Comparison of ENCODE assay signal across 33 cellular contexts in the genomic region with DNA sequence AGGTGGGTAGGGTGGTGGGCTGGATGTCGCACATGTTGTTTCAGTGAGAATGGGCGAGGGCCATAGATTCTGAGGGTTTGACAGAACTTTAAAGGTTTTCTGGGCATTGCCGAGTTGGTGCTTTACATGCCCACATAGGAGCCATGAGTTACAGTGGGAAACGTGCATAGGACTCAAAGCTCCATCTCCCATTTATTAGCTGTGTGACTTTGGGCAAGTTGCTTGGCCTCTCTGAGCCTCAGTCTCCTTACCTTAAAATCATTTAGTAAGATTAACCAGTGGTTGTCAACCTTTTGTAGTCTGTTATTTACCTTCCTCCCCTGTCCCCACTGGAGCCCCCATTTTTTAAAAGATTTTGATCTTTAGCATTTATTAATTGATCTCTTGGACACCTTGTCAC.
"Had no signal": no experiment of that assay in that cellular context is flagged by ENCODE, and none has a peak within 500 bp of the region (broad histone marks: within the 10 kb centered on the region; RNA-seq: fewer than 3 reads in every experiment).

No MANE protein-coding gene starts in this region.

- H3K27ac ChIP-seq: adrenal gland, ascending aorta, body of pancreas, brain microvascular endothelial cell, breast epithelium, cardiac muscle cell had no signal

- H3K9me3 ChIP-seq: adrenal gland, ascending aorta, body of pancreas, breast epithelium had no signal

- H3K4me3 ChIP-seq: adrenal gland, ascending aorta, body of pancreas, breast epithelium, cardiac muscle cell had no signal

- DNase-seq: activated effector memory CD4-positive, alpha-beta T cell treated with Interleukin-2 at 50 U/mL for 16 hours; activated gamma-delta T cell; activated gamma-delta T cell treated with Interleukin-2 at 50 U/mL for 16 hours; activated naive CD4-positive, alpha-beta T cell; activated naive CD4-positive, alpha-beta T cell treated with anti-CD3 and anti-CD28 coated beads for 36 hours; activated naive CD4-positive, alpha-beta T cell treated with anti-CD3 and anti-CD28 coated beads, Interleukin-2, amount 10 ng/mL, durations not matched to agents 7 days and 5 days; activated naive CD4-positive, alpha-beta T cell treated with anti-CD3 and anti-CD28 coated beads, Interleukin-2, amount 50 U/mL, for 16 hours; activated naive CD4-positive, alpha-beta T cell treated with Interleukin-2 at 50 U/mL for 16 hours; activated naive CD8-positive, alpha-beta T cell treated with anti-CD3 and anti-CD28 coated beads for 36 hours; activated naive CD8-positive, alpha-beta T cell treated with anti-CD3 and anti-CD28 coated beads, Interleukin-2, amount 10 ng/mL, durations not matched to agents 7 days and 5 days; activated naive CD8-positive, alpha-beta T cell treated with anti-CD3 and anti-CD28 coated beads, Interleukin-2, amount 50 U/mL, for 24 hours; activated T-cell treated with anti-CD3 and anti-CD28 coated beads, Interleukin-2, amount 50 U/mL, for 1 hour; activated T-cell treated with anti-CD3 and anti-CD28 coated beads, Interleukin-2, amount 50 U/mL, for 24 hours; activated T-cell treated with anti-CD3 and anti-CD28 coated beads, Interleukin-2, amount 50 U/mL, for 4 hours; activated T-cell treated with anti-CD3 and anti-CD28 coated beads, Interleukin-2, amount 50 U/mL, for 48 hours; activated T-cell treated with anti-CD3 and anti-CD28 coated beads, Interleukin-2, amount 50 U/mL, for 72 hours; adrenal gland; amniotic stem cell; amygdala; anterior cingulate cortex; aorta; body of pancreas; brain microvascular endothelial cell; caudate nucleus; central memory CD4-positive, alpha-beta T cell; cerebellar nuclear complex had no signal

- ATAC-seq: activated naive CD4-positive, alpha-beta T cell treated with anti-CD3 and anti-CD28 coated beads, Interleukin-2, amount 50 U/mL, for 72 hours; activated naive CD8-positive, alpha-beta T cell treated with anti-CD3 and anti-CD28 coated beads, Interleukin-2, amount 50 U/mL, for 24 hours; activated T-cell treated with anti-CD3 and anti-CD28 coated beads, Interleukin-2, amount 50 U/mL, for 4 hours; activated T-cell treated with anti-CD3 and anti-CD28 coated beads, Interleukin-2, amount 50 U/mL, for 72 hours; activated T-helper 17 cell treated with anti-CD3 and anti-CD28 coated beads, Interleukin-2, amount 50 U/mL, for 72 hours; body of pancreas had no signal

- H3K36me3 ChIP-seq: brain microvascular endothelial cell, breast epithelium had no signal

- FAIRE-seq: astrocyte, bronchial epithelial cell had no signal

- H3K27me3 ChIP-seq: adrenal gland, ascending aorta, body of pancreas, brain microvascular endothelial cell, breast epithelium, cardiac muscle cell had no signal

- H3K4me1 ChIP-seq: adrenal gland, body of pancreas, breast epithelium had no signal
